15 cellular contexts compared by ENCODE assay signal in the genomic region with DNA sequence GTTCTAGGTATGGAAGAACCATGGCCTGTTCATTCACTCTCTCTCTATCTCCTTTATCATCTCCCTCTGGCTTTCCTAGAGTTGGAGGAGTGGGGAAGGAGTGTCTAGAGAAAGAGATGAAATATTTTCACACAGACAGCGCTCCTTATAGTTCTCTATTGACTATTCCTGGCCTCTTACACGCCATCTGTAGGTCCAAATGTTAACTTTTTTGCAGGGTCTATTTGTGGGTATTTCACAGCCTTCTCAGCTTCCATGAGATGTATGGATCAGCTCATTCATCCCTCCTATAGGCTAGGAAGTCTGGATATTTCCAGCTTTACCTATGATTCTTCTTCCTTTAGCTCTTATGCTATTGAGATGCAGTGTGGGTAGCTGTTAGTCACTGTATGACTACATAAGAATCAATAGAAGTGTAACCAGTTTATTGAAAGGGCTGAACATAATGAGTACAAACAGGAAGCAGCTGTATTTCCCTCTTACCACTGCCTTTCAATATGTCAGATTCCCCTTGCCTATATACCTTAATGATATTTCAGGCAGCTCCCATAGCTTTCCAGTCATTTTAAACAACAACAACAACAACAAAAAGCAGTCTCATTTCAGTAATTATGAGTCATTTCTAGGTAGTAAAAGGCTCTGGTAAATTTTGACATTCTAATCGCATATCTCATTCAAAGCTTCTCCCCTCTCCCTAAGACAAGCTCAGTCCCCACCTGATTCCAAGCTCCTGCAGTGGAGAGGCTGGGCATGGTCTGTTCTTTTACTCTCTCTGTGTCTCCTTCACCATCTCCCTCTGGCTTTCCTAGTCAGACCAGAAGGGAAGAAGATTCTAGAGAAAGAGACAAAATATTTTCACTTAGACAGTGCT.
DNase-seq lines count a peak whose midpoint lies in the region; ATAC-seq and TF ChIP-seq lines count a peak whose summit lies in the region.
"Had no signal": no experiment of that assay in that cellular context is flagged by ENCODE, and none has a peak within 500 bp of the region (broad histone marks: within the 10 kb centered on the region; RNA-seq: fewer than 3 reads in every experiment).

No MANE protein-coding gene starts in this region.

- H3K27ac ChIP-seq in gastroesophageal sphincter = no peak overlapping the region
- H3K27ac ChIP-seq in left lung = no peak overlapping the region
- H3K27ac ChIP-seq: parathyroid adenoma, thyroid gland had no signal

- peaks cover 18% of the 10 kb centered on the region for H3K4me1 Mint-ChIP-seq in T-helper 1 cell treated with Interleukin-12 subunit alpha and Interleukin-12 subunit beta and Interleukin-4 antibody, amounts not matched to agents 30 μg/mL and 1 μg/mL, for 36 hours (ENCODE audit: low read depth)

- TF ChIP-seq EP300 in gastroesophageal sphincter (IDR thresholded peaks at IDR 0.05) = no peak

- TF ChIP-seq CTCF in gastroesophageal sphincter (IDR thresholded peaks at IDR 0.05) (no peak), left lung (IDR thresholded peaks at IDR 0.05) (no peak)

- WGBS in gastroesophageal sphincter (ENCODE audit: low coverage in 1 of 2), 2 donors = 90 to 100% methylated on average over 3 of the region's 3 CpGs

- H3K4me3 ChIP-seq in gastroesophageal sphincter = no peak overlapping the region
- H3K4me3 ChIP-seq in left lung = no peak overlapping the region
- H3K4me3 ChIP-seq: thyroid gland had no signal

- peak overlapping the region; percentile 79 for H3K27ac Mint-ChIP-seq in T-helper 1 cell treated with Interleukin-12 subunit alpha and Interleukin-12 subunit beta and Interleukin-4 antibody, amounts not matched to agents 30 μg/mL and 1 μg/mL, for 36 hours

- H3K36me3 ChIP-seq in gastroesophageal sphincter (no peaks in the 10 kb centered on the region), left lung (no peaks in the 10 kb centered on the region)
- H3K36me3 ChIP-seq: thyroid gland had no signal

- no peak overlapping the region for H3K4me3 Mint-ChIP-seq in T-helper 1 cell treated with Interleukin-12 subunit alpha and Interleukin-12 subunit beta and Interleukin-4 antibody, amounts not matched to agents 30 μg/mL and 1 μg/mL, for 36 hours
- H3K4me3 Mint-ChIP-seq: CD4-positive, alpha-beta memory T cell had no signal

- H3K9me3 ChIP-seq in gastroesophageal sphincter (no peaks in the 10 kb centered on the region), left lung (no peaks in the 10 kb centered on the region)
- H3K9me3 ChIP-seq: thyroid gland had no signal

- ATAC-seq in GM18868 (IDR thresholded peaks at IDR 0.05; ENCODE audit: unreplicated experiment) = peak; percentile 92
- peak; percentile 86 for ATAC-seq in HG03432 (IDR thresholded peaks at IDR 0.05; ENCODE audit: unreplicated experiment)
- ATAC-seq in gastroesophageal sphincter = no peak
- ATAC-seq in left lung = no peak
- ATAC-seq: left colon had no signal

- no peaks in the 10 kb centered on the region for H3K36me3 Mint-ChIP-seq in T-helper 1 cell treated with Interleukin-12 subunit alpha and Interleukin-12 subunit beta and Interleukin-4 antibody, amounts not matched to agents 30 μg/mL and 1 μg/mL, for 36 hours (ENCODE audit: low read depth)

- TF ChIP-seq POLR2A in gastroesophageal sphincter (IDR thresholded peaks at IDR 0.05) = no peak

- DNase-seq in DMS53 (lab: John Stamatoyannopoulos, UW) = peak; percentile 77
- no peak for DNase-seq in activated CD8-positive, alpha-beta memory T cell treated with anti-CD3 and anti-CD28 coated beads, Interleukin-2, amount 50 U/mL, for 4 hours
- no peak for DNase-seq in HEK293T (ENCODE audit: extremely low spot score)
- DNase-seq in left lung = no peak
- DNase-seq: CD4-positive, alpha-beta memory T cell; central memory CD4-positive, alpha-beta T cell; left colon; NCI-H774; stimulated activated CD4-positive, alpha-beta T cell treated with anti-CD3 and anti-CD28 coated beads, Interleukin-4, amount 100 ng/mL, for 4 hours; thyroid gland had no signal

- H3K9me3 Mint-ChIP-seq in T-helper 1 cell treated with Interleukin-12 subunit alpha and Interleukin-12 subunit beta and Interleukin-4 antibody, amounts not matched to agents 30 μg/mL and 1 μg/mL, for 36 hours = no peaks in the 10 kb centered on the region

- H3K27me3 Mint-ChIP-seq in T-helper 1 cell treated with Interleukin-12 subunit alpha and Interleukin-12 subunit beta and Interleukin-4 antibody, amounts not matched to agents 30 μg/mL and 1 μg/mL, for 36 hours (ENCODE audit: low read depth) = no peaks in the 10 kb centered on the region
- H3K27me3 Mint-ChIP-seq: CD4-positive, alpha-beta memory T cell had no signal

- intact Hi-C loops in left lung (cut with DNase I) = no loop called here

- POLR2A ChIA-PET in HEK293T (lab: Yijun Ruan, JAX) = no interaction called here

- H3K4me1 ChIP-seq in gastroesophageal sphincter (no peaks in the 10 kb centered on the region), left lung (no peaks in the 10 kb centered on the region)
- H3K4me1 ChIP-seq: parathyroid adenoma, thyroid gland had no signal

- CTCF ChIA-PET in HEK293T (lab: Yijun Ruan, JAX) = no interaction called here

- H3K27me3 ChIP-seq in gastroesophageal sphincter = no peaks in the 10 kb centered on the region
- no peaks in the 10 kb centered on the region for H3K27me3 ChIP-seq in left lung
- H3K27me3 ChIP-seq: thyroid gland had no signal

TF ChIP-seq in HEK293T, 16 proteins besides CTCF, POLR2A, EP300 and RAD21:
- TF ChIP-seq, protein P1, sequence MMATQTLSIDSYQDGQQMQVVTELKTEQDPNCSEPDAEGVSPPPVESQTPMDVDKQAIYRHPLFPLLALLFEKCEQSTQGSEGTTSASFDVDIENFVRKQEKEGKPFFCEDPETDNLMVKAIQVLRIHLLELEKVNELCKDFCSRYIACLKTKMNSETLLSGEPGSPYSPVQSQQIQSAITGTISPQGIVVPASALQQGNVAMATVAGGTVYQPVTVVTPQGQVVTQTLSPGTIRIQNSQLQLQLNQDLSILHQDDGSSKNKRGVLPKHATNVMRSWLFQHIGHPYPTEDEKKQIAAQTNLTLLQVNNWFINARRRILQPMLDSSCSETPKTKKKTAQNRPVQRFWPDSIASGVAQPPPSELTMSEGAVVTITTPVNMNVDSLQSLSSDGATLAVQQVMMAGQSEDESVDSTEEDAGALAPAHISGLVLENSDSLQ (IDR thresholded peaks at IDR 0.05) = no peak
- no peak for TF ChIP-seq ZNF384 (IDR thresholded peaks at IDR 0.05)
- no peak for TF ChIP-seq TARDBP (IDR thresholded peaks at IDR 0.05)
- no peak for TF ChIP-seq FOXA1 (IDR thresholded peaks at IDR 0.05)
- no peak for TF ChIP-seq LEF1 (IDR thresholded peaks at IDR 0.05; ENCODE audit: borderline replicate concordance)
- no peak for TF ChIP-seq ELF4 (IDR thresholded peaks at IDR 0.05)
- no peak for TF ChIP-seq BHLHE40 (IDR thresholded peaks at IDR 0.05; ENCODE audit: borderline replicate concordance)
- no peak for TF ChIP-seq CTBP1 (IDR thresholded peaks at IDR 0.05; ENCODE audit: borderline replicate concordance)
- TF ChIP-seq SUZ12 (IDR thresholded peaks at IDR 0.05) = no peak
- no peak for TF ChIP-seq SP1 (IDR thresholded peaks at IDR 0.05)
- no peak for TF ChIP-seq FOXK2 (IDR thresholded peaks at IDR 0.05)
- no peak for TF ChIP-seq ARNT (IDR thresholded peaks at IDR 0.05)
- no peak for TF ChIP-seq HDGF (IDR thresholded peaks at IDR 0.05; ENCODE audit: borderline replicate concordance)
- TF ChIP-seq L3MBTL2 (conservative IDR thresholded peaks at IDR 0.05) = no peak

Comparison
In these comparisons a context has a peak if more than half of its experiments do, and no peak if none do; other contexts are left out.
1. ATAC-seq: peak in GM18868 (single experiment) and HG03432 (single experiment); none in gastroesophageal sphincter (single experiment) and left lung (single experiment).